In genomic region chr5:76192837-76193236, GRCh38 we compare ENCODE assay signal across 24 cellular contexts.
"Had no signal": no experiment of that assay in that cellular context is flagged by ENCODE, and none has a peak within 500 bp of the region (broad histone marks: within the 10 kb centered on the region; RNA-seq: fewer than 3 reads in every experiment).

No MANE protein-coding gene starts in this region.

- H3K27me3 ChIP-seq: neutrophil, pancreas, right lobe of liver, suprapubic skin, vagina had no signal

- ATAC-seq: effector memory CD8-positive, alpha-beta T cell; left lobe of liver; natural killer cell; pancreas; right lobe of liver; stimulated activated naive CD8-positive, alpha-beta T cell treated with anti-CD3 and anti-CD28 coated beads, Interleukin-15, amount 100 ng/mL, for 72 hours had no signal

- H3K9me3 Mint-ChIP-seq: natural killer cell, neural crest cell had no signal

- H3K36me3 Mint-ChIP-seq: memory B cell, natural killer cell had no signal

- H3K27ac ChIP-seq: coronary artery, neutrophil, pancreas, right lobe of liver, suprapubic skin, vagina had no signal

- H3K27ac Mint-ChIP-seq: effector memory CD8-positive, alpha-beta T cell; memory B cell; natural killer cell; stimulated activated naive CD8-positive, alpha-beta T cell treated with anti-CD3 and anti-CD28 coated beads, Interleukin-15, amount 100 ng/mL, for 72 hours had no signal

- DNase-seq: dermis blood vessel endothelial cell; effector memory CD8-positive, alpha-beta T cell; erythroblast; head of caudate nucleus; natural killer cell; pancreas; right lobe of liver; small intestine; stimulated activated CD4-positive, alpha-beta T cell treated with anti-CD3 and anti-CD28 coated beads, Interleukin-15, amount 100 ng/mL, for 24 hours; stimulated activated CD4-positive, alpha-beta T cell treated with anti-CD3 and anti-CD28 coated beads, Interleukin-2, amount 100 ng/mL, for 48 hours; stimulated activated CD8-positive, alpha-beta memory T cell treated with anti-CD3 and anti-CD28 coated beads, Interleukin-4, amount 100 ng/mL, for 48 hours; stimulated activated naive CD4-positive, alpha-beta T cell; stimulated activated naive CD8-positive, alpha-beta T cell treated with anti-CD3 and anti-CD28 coated beads, Interleukin-15, amount 100 ng/mL, for 72 hours had no signal

- H3K4me3 Mint-ChIP-seq: effector memory CD8-positive, alpha-beta T cell; memory B cell; natural killer cell; neural crest cell; stimulated activated naive CD8-positive, alpha-beta T cell treated with anti-CD3 and anti-CD28 coated beads, Interleukin-15, amount 100 ng/mL, for 72 hours had no signal

- H3K4me3 ChIP-seq: coronary artery, lung, pancreas, right lobe of liver, suprapubic skin, vagina had no signal

- H3K36me3 ChIP-seq: neutrophil, pancreas, right lobe of liver, suprapubic skin, vagina had no signal

- FAIRE-seq: endometrium, frontal cortex, keratinocyte, pancreas, small intestine had no signal

- H3K27me3 Mint-ChIP-seq: memory B cell had no signal

- H3K4me1 ChIP-seq: pancreas, right lobe of liver, suprapubic skin, vagina had no signal

- H3K4me1 Mint-ChIP-seq: memory B cell; natural killer cell; stimulated activated naive CD8-positive, alpha-beta T cell treated with anti-CD3 and anti-CD28 coated beads, Interleukin-15, amount 100 ng/mL, for 72 hours had no signal
